ENCODE assay signal across 13 cellular contexts in the genomic region with DNA sequence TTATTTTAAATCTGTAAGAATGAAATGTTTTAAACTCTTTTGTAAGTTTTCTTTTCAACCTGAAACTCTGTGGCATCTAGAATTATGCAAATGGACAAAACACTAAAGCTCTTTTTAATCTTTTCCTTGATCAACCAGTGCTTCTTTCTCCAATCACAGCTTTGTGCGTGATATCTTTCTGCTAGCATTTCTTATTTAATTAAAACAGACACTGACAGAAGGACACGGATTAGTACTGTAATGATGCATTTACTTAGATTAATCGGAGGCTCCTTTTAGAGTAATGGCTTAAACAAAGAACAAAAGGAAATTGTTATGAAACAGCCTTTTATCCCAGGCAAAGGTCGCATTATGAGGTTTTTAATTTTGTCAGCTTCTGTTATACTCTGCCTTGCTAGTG. TPM values are rescaled to one million over a fixed set of nuclear protein-coding genes. Genes with fewer than 3 reads are reported as not detected.
"Had no signal": no experiment of that assay in that cellular context is flagged by ENCODE, and none has a peak within 500 bp of the region (broad histone marks: within the 10 kb centered on the region; RNA-seq: fewer than 3 reads in every experiment).

No MANE protein-coding gene starts in this region.

- H3K4me1 ChIP-seq: lower lobe of right lung, tibial artery, vagina had no signal

- H3K36me3 ChIP-seq: lower lobe of right lung, ovary, tibial artery, vagina had no signal

- DNase-seq: activated CD4-positive, alpha-beta T cell treated with anti-CD3 and anti-CD28 coated beads, Interleukin-2, amount 10 ng/mL, durations not matched to agents 24 days and 14 days; activated CD8-positive, alpha-beta memory T cell treated with anti-CD3 and anti-CD28 coated beads, Interleukin-2, amount 50 U/mL, for 4 hours; activated CD8-positive, alpha-beta T cell treated with anti-CD3 and anti-CD28 coated beads, Interleukin-2, amount 10 ng/mL, durations not matched to agents 7 days and 5 days; activated gamma-delta T cell; activated T-cell treated with anti-CD3 and anti-CD28 coated beads, Interleukin-2, amount 50 U/mL, for 72 hours; immature natural killer cell; lower lobe of right lung; nephron progenitor cell; ovary; stimulated activated CD4-positive, alpha-beta T cell treated with anti-CD3 and anti-CD28 coated beads, Interleukin-2, amount 100 ng/mL, for 48 hours; tibial artery had no signal

- H3K9me3 ChIP-seq: lower lobe of right lung, ovary, tibial artery, vagina had no signal

- H3K27me3 ChIP-seq: ovary, tibial artery, vagina had no signal

- H3K4me3 ChIP-seq: lower lobe of right lung, ovary, tibial artery, vagina had no signal

- H3K27ac ChIP-seq: lower lobe of right lung, ovary, tibial artery, vagina had no signal

RNA-seq across cellular contexts. Expression of a gene that starts 48.4 kb away (rescaled TPM):
- total RNA-seq: activated CD4-positive, alpha-beta T cell treated with anti-CD3 and anti-CD28 coated beads, Interleukin-2, amount 10 ng/mL, durations not matched to agents 24 days and 14 days; activated CD8-positive, alpha-beta T cell treated with anti-CD3 and anti-CD28 coated beads, Interleukin-2, amount 10 ng/mL, durations not matched to agents 7 days and 5 days; activated naive CD4-positive, alpha-beta T cell treated with anti-CD3 and anti-CD28 coated beads, Interleukin-2, amount 50 U/mL, for 72 hours had no signal
